8 cellular contexts compared by ENCODE assay signal in genomic region chr6:12290490-12290820, GRCh38. TPM values are rescaled to one million over a fixed set of nuclear protein-coding genes. Genes with fewer than 3 reads are reported as not detected.
DNase-seq lines count a peak whose midpoint lies in the region; ATAC-seq and TF ChIP-seq lines count a peak whose summit lies in the region.

No MANE protein-coding gene starts in this region.

- intact Hi-C loops in MCF 10A (cut with micrococcal nuclease): loop anchor here (2.0 to 5.0 kb wide), 2 partner anchors 20 to 278 kb away; partner anchors contain the start of gene HIVEP1
- intact Hi-C loops in naive thymus-derived CD4-positive, alpha-beta T cell (cut with micrococcal nuclease): loop anchor here (1.0 to 5.0 kb wide), 2 partner anchors 139 to 317 kb away; no protein-coding TSS in a partner anchor
- intact Hi-C loops in lower leg skin (cut with DNase I; ENCODE audit: low total_unique reads): no loop called here

- WGBS in lower leg skin, 2 donors: 2% methylated on average over 10 of the region's 10 CpGs

- ATAC-seq in CD4-positive, CD25-positive, alpha-beta regulatory T cell (ENCODE audit: low read depth in 2 of 2): no peak
- peak; percentile 16 for ATAC-seq in HG02852 (IDR thresholded peaks at IDR 0.05; ENCODE audit: unreplicated experiment)
- no peak for ATAC-seq in naive thymus-derived CD4-positive, alpha-beta T cell
- ATAC-seq in GM21447 (IDR thresholded peaks at IDR 0.05; ENCODE audit: unreplicated experiment): no peak

- no peak for TF ChIP-seq POLR2A in lower leg skin (IDR thresholded peaks at IDR 0.05)

- H3K36me3 ChIP-seq in CD4-positive, CD25-positive, alpha-beta regulatory T cell (ENCODE audit: control insufficient read depth, insufficient read depth, low read length): no peaks in the 10 kb centered on the region
- H3K36me3 ChIP-seq in naive thymus-derived CD4-positive, alpha-beta T cell (ENCODE audit: control insufficient read depth in 2 of 3, insufficient read depth in 3 of 3, low read length in 3 of 3): no peaks in the 10 kb centered on the region

- peaks cover 52% of the 10 kb centered on the region for H3K27me3 Mint-ChIP-seq in CD4-positive, CD25-positive, alpha-beta regulatory T cell
- H3K27me3 Mint-ChIP-seq in MCF 10A (ENCODE audit: insufficient read depth, unreplicated experiment): no peaks in the 10 kb centered on the region
- peaks cover 31 to 53% (median 38%) of the 10 kb centered on the region in 5 donors for H3K27me3 Mint-ChIP-seq in naive thymus-derived CD4-positive, alpha-beta T cell

- no peak for DNase-seq in CD4-positive, CD25-positive, alpha-beta regulatory T cell
- no peak for DNase-seq in MCF 10A (ENCODE audit: unreplicated experiment)
- DNase-seq in naive thymus-derived CD4-positive, alpha-beta T cell: no peak
- DNase-seq in lower leg skin (ENCODE audit: low spot score in 2 of 2): no peak
- no peak for DNase-seq in COLO829 (ENCODE audit: low spot score)
- DNase-seq in AG08395 (ENCODE audit: low spot score): no peak

- no peaks in the 10 kb centered on the region for H3K9me3 Mint-ChIP-seq in CD4-positive, CD25-positive, alpha-beta regulatory T cell
- no peaks in the 10 kb centered on the region for H3K9me3 Mint-ChIP-seq in MCF 10A (ENCODE audit: unreplicated experiment)
- no peaks in the 10 kb centered on the region for H3K9me3 Mint-ChIP-seq in naive thymus-derived CD4-positive, alpha-beta T cell

- H3K4me3 ChIP-seq in CD4-positive, CD25-positive, alpha-beta regulatory T cell (ENCODE audit: low read depth, low read length): peak overlapping the region; percentile 81
- H3K4me3 ChIP-seq in naive thymus-derived CD4-positive, alpha-beta T cell (ENCODE audit: low read length): peak overlapping the region; percentile 46
- H3K4me3 ChIP-seq in lower leg skin (ENCODE audit: low read depth, poor library complexity, severe bottlenecking): no peak overlapping the region

- H3K36me3 Mint-ChIP-seq in CD4-positive, CD25-positive, alpha-beta regulatory T cell: peaks cover 3% of the 10 kb centered on the region
- peaks cover 16% of the 10 kb centered on the region for H3K36me3 Mint-ChIP-seq in MCF 10A (ENCODE audit: insufficient read depth, unreplicated experiment)
- peaks cover 0 to 5% (median 0%) of the 10 kb centered on the region in 5 donors for H3K36me3 Mint-ChIP-seq in naive thymus-derived CD4-positive, alpha-beta T cell

- peak overlapping the region; percentile 3 to 91 (median 83) for H3K4me3 Mint-ChIP-seq in CD4-positive, CD25-positive, alpha-beta regulatory T cell
- peak overlapping the region; percentile 75 for H3K4me3 Mint-ChIP-seq in MCF 10A (ENCODE audit: unreplicated experiment)
- peak overlapping the region; percentile 82 to 96 (median 88) for H3K4me3 Mint-ChIP-seq in naive thymus-derived CD4-positive, alpha-beta T cell

- peaks cover 10 to 19% (median 13%) of the 10 kb centered on the region in 4 donors for H3K4me1 Mint-ChIP-seq in CD4-positive, CD25-positive, alpha-beta regulatory T cell
- H3K4me1 Mint-ChIP-seq in MCF 10A (ENCODE audit: insufficient read depth, unreplicated experiment): peaks cover 58% of the 10 kb centered on the region
- peaks cover 7 to 22% (median 16%) of the 10 kb centered on the region in 7 donors for H3K4me1 Mint-ChIP-seq in naive thymus-derived CD4-positive, alpha-beta T cell

- H3K27ac Mint-ChIP-seq in CD4-positive, CD25-positive, alpha-beta regulatory T cell: peak overlapping the region in 1 of 3 donors; percentile 76
- peak overlapping the region; percentile 60 for H3K27ac Mint-ChIP-seq in MCF 10A (ENCODE audit: low read depth, unreplicated experiment)
- no peak overlapping the region for H3K27ac Mint-ChIP-seq in naive thymus-derived CD4-positive, alpha-beta T cell

- TF ChIP-seq CTCF in MCF 10A (IDR thresholded peaks at IDR 0.05; ENCODE audit: unreplicated experiment): no peak
- no peak for TF ChIP-seq CTCF in lower leg skin (IDR thresholded peaks at IDR 0.05)

- peaks cover 25% of the 10 kb centered on the region for H3K27me3 ChIP-seq in CD4-positive, CD25-positive, alpha-beta regulatory T cell (ENCODE audit: control insufficient read depth, insufficient read depth, low read length)
- peaks cover 0 to 3% of the 10 kb centered on the region in 2 donors for H3K27me3 ChIP-seq in naive thymus-derived CD4-positive, alpha-beta T cell (ENCODE audit: control insufficient read depth in 2 of 2, insufficient read depth in 2 of 2, low read length in 2 of 2)

- TSS peak; percentile 76 for BruUV-seq in MCF 10A (replicated peaks; lab: Mats Ljungman, UMichigan)

- H3K9me3 ChIP-seq in CD4-positive, CD25-positive, alpha-beta regulatory T cell (ENCODE audit: control insufficient read depth in 2 of 2, low read length in 2 of 2): no peaks in the 10 kb centered on the region
- no peaks in the 10 kb centered on the region for H3K9me3 ChIP-seq in naive thymus-derived CD4-positive, alpha-beta T cell (ENCODE audit: control insufficient read depth in 2 of 3, low read length in 3 of 3)

- H3K4me1 ChIP-seq in CD4-positive, CD25-positive, alpha-beta regulatory T cell (ENCODE audit: control insufficient read depth, insufficient read depth, low read length, poor library complexity, severe bottlenecking): peaks cover 14% of the 10 kb centered on the region
- H3K4me1 ChIP-seq in naive thymus-derived CD4-positive, alpha-beta T cell (ENCODE audit: control insufficient read depth in 2 of 2, insufficient read depth in 2 of 2, low read length in 2 of 2): no peaks in the 10 kb centered on the region

- CTCF ChIA-PET in MCF 10A (lab: Yijun Ruan, JAX): interaction anchor here (0.6 to 7.3 kb wide), 47 partner anchors 10 to 715 kb away, joined by 3 to 197 read pairs (median 5); no protein-coding TSS in a partner anchor
- CTCF ChIA-PET in naive thymus-derived CD4-positive, alpha-beta T cell (lab: Charles Lee): interaction anchor here (0.7 to 2.0 kb wide), 8 partner anchors 10 to 639 kb away, joined by 3 to 16 read pairs (median 4); no protein-coding TSS in a partner anchor

- no peak overlapping the region for H3K27ac ChIP-seq in CD4-positive, CD25-positive, alpha-beta regulatory T cell (ENCODE audit: insufficient read depth, low read length, poor library complexity, severe bottlenecking)
- no peak overlapping the region for H3K27ac ChIP-seq in naive thymus-derived CD4-positive, alpha-beta T cell (ENCODE audit: low read depth, low read length)

- POLR2A ChIA-PET in MCF 10A (lab: Yijun Ruan, JAX): interaction anchor here (0.6 to 21.2 kb wide), 43 partner anchors 10 to 519 kb away, joined by 3 to 371 read pairs (median 6); partner anchors contain the start of gene HIVEP1
- POLR2A ChIA-PET in naive thymus-derived CD4-positive, alpha-beta T cell (lab: Charles Lee): no interaction called here

RNA-seq across cellular contexts. Expression of gene EDN1, which starts 0.3 kb away (rescaled TPM):
- total RNA-seq in CD4-positive, CD25-positive, alpha-beta regulatory T cell: 1.1 TPM
- polyA plus RNA-seq in CD4-positive, CD25-positive, alpha-beta regulatory T cell: not detected
- total RNA-seq in MCF 10A (2022) (1.2 and 2.7 TPM in 2 replicates), lower leg skin (10 to 100 TPM; 11.1 to 42.6 (median 15.5) TPM)
- 1 to 10 TPM in 4 of 5 experiments, under 1 TPM in 1; 0.17 to 1.7 (median 1.4) TPM for total RNA-seq in naive thymus-derived CD4-positive, alpha-beta T cell
- under 1 TPM in 1 of 2 donors, not detected in 1; 0.12 TPM for polyA plus RNA-seq in naive thymus-derived CD4-positive, alpha-beta T cell
